16 cellular contexts compared by ENCODE assay signal in genomic region chrX:49175875-49176274, GRCh38.
"Had no signal": no experiment of that assay in that cellular context is flagged by ENCODE, and none has a peak within 500 bp of the region (broad histone marks: within the 10 kb centered on the region; RNA-seq: fewer than 3 reads in every experiment).

No MANE protein-coding gene starts in this region.

- H3K4me3 Mint-ChIP-seq: activated CD4-positive, alpha-beta memory T cell treated with anti-CD3 and anti-CD28 coated beads, Interleukin-2, amount 10 ng/mL, durations not matched to agents 7 days and 5 days; activated T-helper 1 cell treated with anti-CD3 and anti-CD28 coated beads, Interleukin-12 subunit alpha, Interleukin-12 subunit beta, Interleukin-2, Interleukin-4 antibody, amounts not matched to agents 30 ng/mL and 10 ng/mL and 1 ng/mL, durations not matched to agents 14 hours and 24 hours and 36 hours had no signal

- DNase-seq: activated CD4-positive, alpha-beta memory T cell treated with anti-CD3 and anti-CD28 coated beads, Interleukin-2, amount 10 ng/mL, durations not matched to agents 7 days and 5 days; activated CD8-positive, alpha-beta memory T cell treated with anti-CD3 and anti-CD28 coated beads, Interleukin-2, amount 50 U/mL, for 4 hours; activated naive CD4-positive, alpha-beta T cell treated with Interleukin-2 at 50 U/mL for 16 hours; cortex of kidney; effector memory CD4-positive, alpha-beta T cell; left cardiac atrium; naive thymus-derived CD8-positive, alpha-beta T cell; nucleus accumbens; right lobe of liver; stimulated activated CD4-positive, alpha-beta T cell treated with anti-CD3 and anti-CD28 coated beads, Interleukin-1b, Interleukin-23, amount 100 ng/mL, for 48 hours; stimulated activated naive CD4-positive, alpha-beta T cell treated with Interleukin-2 at 50 U/mL for 16 hours; T-helper 9 cell had no signal

- H3K27me3 ChIP-seq: right lobe of liver had no signal

- ATAC-seq: naive thymus-derived CD8-positive, alpha-beta T cell had no signal

- H3K36me3 ChIP-seq: right lobe of liver had no signal

- H3K27ac ChIP-seq: lower lobe of right lung, right lobe of liver had no signal

- H3K4me3 ChIP-seq: lower lobe of right lung, right lobe of liver, thoracic aorta had no signal

- H3K9me3 Mint-ChIP-seq: activated CD4-positive, alpha-beta memory T cell treated with anti-CD3 and anti-CD28 coated beads, Interleukin-2, amount 10 ng/mL, durations not matched to agents 7 days and 5 days; activated T-helper 1 cell treated with anti-CD3 and anti-CD28 coated beads, Interleukin-12 subunit alpha, Interleukin-12 subunit beta, Interleukin-2, Interleukin-4 antibody, amounts not matched to agents 30 ng/mL and 10 ng/mL and 1 ng/mL, durations not matched to agents 14 hours and 24 hours and 36 hours had no signal

- H3K27me3 Mint-ChIP-seq: activated CD4-positive, alpha-beta memory T cell treated with anti-CD3 and anti-CD28 coated beads, Interleukin-2, amount 10 ng/mL, durations not matched to agents 7 days and 5 days; naive thymus-derived CD8-positive, alpha-beta T cell had no signal

- H3K27ac Mint-ChIP-seq: activated CD4-positive, alpha-beta memory T cell treated with anti-CD3 and anti-CD28 coated beads, Interleukin-2, amount 10 ng/mL, durations not matched to agents 7 days and 5 days; activated T-helper 1 cell treated with anti-CD3 and anti-CD28 coated beads, Interleukin-12 subunit alpha, Interleukin-12 subunit beta, Interleukin-2, Interleukin-4 antibody, amounts not matched to agents 30 ng/mL and 10 ng/mL and 1 ng/mL, durations not matched to agents 14 hours and 24 hours and 36 hours; progenitor cell of endocrine pancreas had no signal

- H3K9me3 ChIP-seq: lower lobe of right lung, right lobe of liver, thoracic aorta had no signal
